23 cellular contexts compared by ENCODE assay signal in the genomic region with DNA sequence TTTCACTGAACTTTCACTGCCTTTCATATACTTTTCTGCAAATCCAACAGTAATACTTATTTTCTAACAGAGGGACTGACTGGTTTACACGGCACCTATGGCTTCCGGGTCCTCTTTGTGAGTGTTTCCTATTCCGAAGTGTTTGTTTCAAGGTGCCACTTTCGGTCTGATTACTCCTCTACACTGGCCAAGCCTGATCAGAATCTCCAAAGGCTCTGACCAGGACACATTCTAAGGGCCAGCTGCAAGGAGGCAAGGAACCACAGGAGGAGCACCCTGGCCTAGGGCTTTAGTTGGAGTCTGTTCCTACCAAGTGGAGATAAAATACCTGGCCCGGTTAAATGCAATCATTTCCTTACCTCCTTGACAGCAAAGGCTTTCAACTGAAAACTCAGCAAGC.
"Had no signal": no experiment of that assay in that cellular context is flagged by ENCODE, and none has a peak within 500 bp of the region (broad histone marks: within the 10 kb centered on the region; RNA-seq: fewer than 3 reads in every experiment).

No MANE protein-coding gene starts in this region.

- ATAC-seq: activated CD8-positive, alpha-beta T cell treated with anti-CD3 and anti-CD28 coated beads for 36 hours; foreskin keratinocyte; heart right ventricle; psoas muscle; stimulated activated naive B cell treated with anti-CD40 and anti-IgM and Interleukin-4, amounts not matched to agents 10 μg/mL and 1 μg/mL and 100 μg/mL, for 72 hours had no signal

- H3K9ac ChIP-seq: parathyroid adenoma had no signal

- H3K36me3 ChIP-seq: ascending aorta, brain microvascular endothelial cell, heart right ventricle, left ventricle myocardium inferior, right atrium auricular region, stomach, thyroid gland had no signal

- H3K79me2 ChIP-seq: parathyroid adenoma had no signal

- H3K27ac ChIP-seq: ascending aorta, brain microvascular endothelial cell, foreskin keratinocyte, heart right ventricle, left ventricle myocardium inferior, parathyroid adenoma, psoas muscle, right atrium auricular region, stomach, thyroid gland had no signal

- H3K4me1 ChIP-seq: ascending aorta, foreskin keratinocyte, parathyroid adenoma, psoas muscle, right atrium auricular region had no signal

- H3K4me3 ChIP-seq: ascending aorta, heart right ventricle, left ventricle myocardium inferior, psoas muscle, right atrium auricular region, stomach, thyroid gland had no signal

- H3K9me3 ChIP-seq: ascending aorta, heart right ventricle, left ventricle myocardium inferior, psoas muscle, right atrium auricular region, stomach, thyroid gland had no signal

- H3K27me3 ChIP-seq: ascending aorta, brain microvascular endothelial cell, foreskin keratinocyte, heart right ventricle, right atrium auricular region, stomach, thyroid gland had no signal

- DNase-seq: activated CD4-positive, alpha-beta T cell treated with anti-CD3 and anti-CD28 coated beads, Interleukin-2, amount 50 U/mL, for 1 hour; activated CD4-positive, CD25-positive, alpha-beta regulatory T cell treated with anti-CD3 and anti-CD28 coated beads, Interleukin-2, amount 50 U/mL, for 72 hours; activated CD8-positive, alpha-beta T cell treated with anti-CD3 and anti-CD28 coated beads for 36 hours; activated T-cell treated with anti-CD3 and anti-CD28 coated beads, Interleukin-2, amount 50 U/mL, for 48 hours; caudate nucleus; heart right ventricle; kidney glomerular epithelial cell; left ventricle myocardium inferior; naive B cell; nephron progenitor cell; nucleus accumbens; psoas muscle; stimulated activated CD4-positive, alpha-beta T cell treated with anti-CD3 and anti-CD28 coated beads, Interleukin-15, amount 100 ng/mL, for 24 hours; stimulated activated CD4-positive, alpha-beta T cell treated with anti-CD3 and anti-CD28 coated beads, Interleukin-2, amount 100 ng/mL, for 24 hours; stimulated activated naive B cell treated with anti-CD40 and anti-IgM and Interleukin-4, amounts not matched to agents 10 μg/mL and 1 μg/mL and 100 μg/mL, for 72 hours; stomach; T-helper 2 cell; thyroid gland had no signal

- H2AFZ ChIP-seq: parathyroid adenoma had no signal
